16 cellular contexts compared by ENCODE assay signal in the genomic region with DNA sequence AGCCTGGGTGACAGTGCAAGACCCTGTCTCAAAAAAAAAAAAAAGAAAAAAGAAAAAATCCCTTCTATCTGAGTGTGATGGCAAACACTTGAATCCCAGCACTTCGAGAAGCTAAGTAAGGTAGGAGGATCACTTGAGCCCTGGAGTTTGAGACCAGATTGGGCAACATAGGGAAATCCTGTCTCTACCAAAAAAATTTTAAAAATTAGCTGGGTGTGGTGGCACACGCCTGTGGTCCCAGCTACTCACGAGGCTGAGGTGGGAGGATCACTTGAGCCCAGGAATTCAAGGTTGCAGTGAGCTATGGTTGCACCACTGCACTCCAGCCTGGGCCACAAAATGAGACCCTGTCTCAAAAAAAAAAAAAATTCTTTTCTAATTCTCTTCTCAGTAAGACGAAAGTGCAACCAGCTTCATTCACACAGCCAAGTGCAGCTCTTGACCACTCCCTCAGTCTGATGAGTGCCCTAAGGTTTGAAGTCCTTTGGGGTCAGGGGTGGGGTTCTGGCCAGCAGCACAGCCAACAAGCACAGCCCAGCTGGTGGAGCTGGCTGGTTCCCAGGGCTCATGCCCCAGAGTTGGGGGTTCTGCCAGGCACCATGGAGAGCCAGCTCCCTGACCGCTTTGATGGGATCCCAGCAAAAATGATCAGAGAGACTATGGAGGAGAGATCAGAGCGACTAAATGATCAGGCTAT. TPM values are rescaled to one million over a fixed set of nuclear protein-coding genes. Genes with fewer than 3 reads are reported as not detected.
A peak's percentile ranks its signal among the peaks of the same experiment; 100 is the strongest.
DNase-seq lines count a peak whose midpoint lies in the region; ATAC-seq lines count a peak whose summit lies in the region.
"Had no signal": no experiment of that assay in that cellular context is flagged by ENCODE, and none has a peak within 500 bp of the region (broad histone marks: within the 10 kb centered on the region; RNA-seq: fewer than 3 reads in every experiment).

No MANE protein-coding gene starts in this region.

- intact Hi-C loops in left colon (cut with DNase I, micrococcal nuclease) (no loop called here), sciatic nerve (cut with DNase I) (no loop called here)

- ATAC-seq in left colon (peak; percentile 89), sciatic nerve (peak; percentile 35)
- ATAC-seq: right cardiac atrium had no signal

- DNase-seq in CD1c-positive myeloid dendritic cell (ENCODE audit: extremely low spot score): peak; percentile 29
- peak; percentile 32 for DNase-seq in NCI-H226
- peak in 1 of 2 donors; percentile 36 for DNase-seq in left colon
- no peak for DNase-seq in sciatic nerve (ENCODE audit: low spot score)
- no peak for DNase-seq in NOMO-1 (lab: John Stamatoyannopoulos, UW; ENCODE audit: unreplicated experiment in 2 of 2)
- no peak for DNase-seq in stimulated activated CD4-positive, alpha-beta T cell treated with anti-CD3 and anti-CD28 coated beads, Interleukin-4, amount 100 ng/mL, for 4 hours
- DNase-seq in stimulated activated CD4-positive, alpha-beta T cell treated with anti-CD3 and anti-CD28 coated beads, Interleukin-15, amount 100 ng/mL, for 24 hours: no peak
- DNase-seq in NCI-H526 treated with DMSO at 0.1 percent for 48 hours (lab: John Stamatoyannopoulos, UW): no peak
- DNase-seq: activated CD4-positive, alpha-beta T cell treated with anti-CD3 and anti-CD28 coated beads, Interleukin-2, amount 50 U/mL, for 48 hours; activated naive CD4-positive, alpha-beta T cell treated with anti-CD3 and anti-CD28 coated beads, Interleukin-2, amount 50 U/mL, for 16 hours; activated T-cell treated with anti-CD3 and anti-CD28 coated beads, Interleukin-2, amount 50 U/mL, for 24 hours; NCI-H1436; T-helper 1 cell; uterus had no signal

RNA-seq across cellular contexts. Expression of gene SLC2A5, which starts 8.0 kb away (rescaled TPM):
- 10 to 100 TPM in 1 of 2 donors, 1 to 10 TPM in 1; 8.1 to 10.4 TPM for total RNA-seq in left colon
- total RNA-seq in sciatic nerve: 9.4 TPM

RNA-seq across cellular contexts. Expression of gene SLC2A7, which starts 35.2 kb away (rescaled TPM):
- total RNA-seq in left colon (not detected), sciatic nerve (not detected)
- total RNA-seq: mesothelial cell of epicardium, right cardiac atrium, uterus had no signal

Comparison
In these comparisons a context has a peak if more than half of its experiments do, and no peak if none do; other contexts are left out.
1. DNase-seq: peak in CD1c-positive myeloid dendritic cell (single experiment) and NCI-H226 (single experiment); none in sciatic nerve (single experiment), NOMO-1 (0 of 2), stimulated activated CD4-positive, alpha-beta T cell treated with anti-CD3 and anti-CD28 coated beads, Interleukin-4, amount 100 ng/mL, for 4 hours (0 of 2), stimulated activated CD4-positive, alpha-beta T cell treated with anti-CD3 and anti-CD28 coated beads, Interleukin-15, amount 100 ng/mL, for 24 hours (single experiment) and NCI-H526 treated with DMSO at 0.1 percent for 48 hours (single experiment).